ENCODE assay signal across 8 cellular contexts in genomic region chr3:5197470-5198312, GRCh38. TPM values are rescaled to one million over a fixed set of nuclear protein-coding genes. Genes with fewer than 3 reads are reported as not detected.
DNase-seq lines count a peak whose midpoint lies in the region; ATAC-seq and TF ChIP-seq lines count a peak whose summit lies in the region.

No MANE protein-coding gene starts in this region.

- H4K20me1 ChIP-seq in OCI-LY3 (ENCODE audit: insufficient read depth, low read length), result peaks cover 33% of the 10 kb centered on the region

- DNase-seq in activated CD4-positive, alpha-beta T cell treated with anti-CD3 and anti-CD28 coated beads for 36 hours, result peak; percentile 70
- DNase-seq in activated CD4-positive, alpha-beta T cell treated with anti-CD3 and anti-CD28 coated beads for 1 hour, result no peak
- DNase-seq in central memory CD8-positive, alpha-beta T cell (ENCODE audit: low spot score in 2 of 2), result no peak
- DNase-seq in progenitor cell of endocrine pancreas (ENCODE audit: low spot score, unreplicated experiment) (no peak), islet precursor cell (no peak), glomerular visceral epithelial cell (ENCODE audit: extremely low spot score) (no peak)

- no peaks in the 10 kb centered on the region for H3K9me3 ChIP-seq in OCI-LY3 (ENCODE audit: insufficient read depth, low read length)

- H3K4me3 Mint-ChIP-seq in activated CD4-positive, alpha-beta T cell treated with anti-CD3 and anti-CD28 coated beads for 36 hours, result peak overlapping the region; percentile 68
- H3K4me3 Mint-ChIP-seq in central memory CD8-positive, alpha-beta T cell, result peak overlapping the region; percentile 70
- H3K4me3 Mint-ChIP-seq in progenitor cell of endocrine pancreas (ENCODE audit: low read depth), result no peak overlapping the region

- peaks cover 2% of the 10 kb centered on the region for H3K9me3 Mint-ChIP-seq in activated CD4-positive, alpha-beta T cell treated with anti-CD3 and anti-CD28 coated beads for 36 hours (ENCODE audit: low read depth)
- H3K9me3 Mint-ChIP-seq in central memory CD8-positive, alpha-beta T cell, result no peaks in the 10 kb centered on the region
- no peaks in the 10 kb centered on the region for H3K9me3 Mint-ChIP-seq in progenitor cell of endocrine pancreas (ENCODE audit: low read depth)

- H3K79me2 ChIP-seq in OCI-LY3 (ENCODE audit: low read length), result peaks cover 98% of the 10 kb centered on the region

- POLR2A ChIA-PET in activated CD4-positive, alpha-beta T cell treated with anti-CD3 and anti-CD28 coated beads for 36 hours (lab: Charles Lee), result interaction anchor here (0.7 to 3.0 kb wide), 10 partner anchors 8 to 590 kb away, joined by 3 to 46 read pairs (median 6); partner anchors contain the start of genes ARL8B, BHLHE40 and EDEM1

- peaks cover 93% of the 10 kb centered on the region for H3K36me3 Mint-ChIP-seq in activated CD4-positive, alpha-beta T cell treated with anti-CD3 and anti-CD28 coated beads for 36 hours (ENCODE audit: low read depth)
- H3K36me3 Mint-ChIP-seq in central memory CD8-positive, alpha-beta T cell (ENCODE audit: insufficient read depth), result peaks cover 59% of the 10 kb centered on the region
- peaks cover 30% of the 10 kb centered on the region for H3K36me3 Mint-ChIP-seq in progenitor cell of endocrine pancreas (ENCODE audit: insufficient read depth)

- H2AFZ ChIP-seq in OCI-LY3 (ENCODE audit: low read depth, low read length), result no peak overlapping the region

- peak; percentile 63 for ATAC-seq in activated CD4-positive, alpha-beta T cell treated with anti-CD3 and anti-CD28 coated beads for 36 hours
- ATAC-seq in HG02840 (IDR thresholded peaks at IDR 0.05; ENCODE audit: low FRiP score, unreplicated experiment), result peak; percentile 69
- peak; percentile 80 for ATAC-seq in central memory CD8-positive, alpha-beta T cell (replicated peaks; ENCODE audit: extremely low read depth, poor library complexity, severe bottlenecking)

- H3K27me3 ChIP-seq in OCI-LY3 (ENCODE audit: low read depth, low read length), result no peaks in the 10 kb centered on the region

- H3K4me3 ChIP-seq in OCI-LY3 (ENCODE audit: low read length), result peak overlapping the region; percentile 42

- peak overlapping the region; percentile 98 for H3K27ac Mint-ChIP-seq in activated CD4-positive, alpha-beta T cell treated with anti-CD3 and anti-CD28 coated beads for 36 hours
- H3K27ac Mint-ChIP-seq in central memory CD8-positive, alpha-beta T cell (ENCODE audit: low read depth), result peak overlapping the region; percentile 86
- H3K27ac Mint-ChIP-seq in progenitor cell of endocrine pancreas, result peak overlapping the region; percentile 29

- H3K27me3 Mint-ChIP-seq in activated CD4-positive, alpha-beta T cell treated with anti-CD3 and anti-CD28 coated beads for 36 hours, result no peaks in the 10 kb centered on the region
- no peaks in the 10 kb centered on the region for H3K27me3 Mint-ChIP-seq in central memory CD8-positive, alpha-beta T cell
- H3K27me3 Mint-ChIP-seq in progenitor cell of endocrine pancreas, result no peaks in the 10 kb centered on the region

- peak overlapping the region; percentile 85 for H3K4me2 ChIP-seq in OCI-LY3 (ENCODE audit: low read length)

- peaks cover 89% of the 10 kb centered on the region for H3K4me1 Mint-ChIP-seq in activated CD4-positive, alpha-beta T cell treated with anti-CD3 and anti-CD28 coated beads for 36 hours
- peaks cover 66% of the 10 kb centered on the region for H3K4me1 Mint-ChIP-seq in central memory CD8-positive, alpha-beta T cell
- peaks cover 8% of the 10 kb centered on the region for H3K4me1 Mint-ChIP-seq in progenitor cell of endocrine pancreas (ENCODE audit: low read depth)

- TF ChIP-seq CTCF in OCI-LY3 (IDR thresholded peaks at IDR 0.05; ENCODE audit: low read depth, low read length) (no peak), progenitor cell of endocrine pancreas (IDR thresholded peaks at IDR 0.05; ENCODE audit: unreplicated experiment) (no peak)

- H3K9ac ChIP-seq in OCI-LY3 (ENCODE audit: low read length), result peak overlapping the region; percentile 70

- H3K27ac ChIP-seq in OCI-LY3 (ENCODE audit: low read length), result peak overlapping the region; percentile 98

- H3K4me1 ChIP-seq in OCI-LY3 (ENCODE audit: low read length), result peaks cover 78% of the 10 kb centered on the region

- peaks cover 65% of the 10 kb centered on the region for H3K36me3 ChIP-seq in OCI-LY3 (replicated peaks; ENCODE audit: low read depth, low read length)

- intact Hi-C loops in activated CD4-positive, alpha-beta T cell treated with anti-CD3 and anti-CD28 coated beads for 36 hours (cut with DNase I, micrococcal nuclease), result loop anchor here (1.0 to 10.0 kb wide), 14 partner anchors 8 to 785 kb away; partner anchors contain the start of genes ARL8B (in 2 of the 2), BHLHE40 (in 1 of the 2), EDEM1 (in 1 of the 2) and ITPR1 (in 1 of the 2)

- CTCF ChIA-PET in activated CD4-positive, alpha-beta T cell treated with anti-CD3 and anti-CD28 coated beads for 36 hours (lab: Charles Lee), result interaction anchor here (0.7 to 3.4 kb wide), 6 partner anchors 11 to 175 kb away, joined by 3 to 26 read pairs (median 8); partner anchors contain the start of gene EDEM1

RNA-seq across cellular contexts. Expression of gene EDEM1, which starts 10.2 kb away (rescaled TPM):
- 100 to 1,000 TPM; 105 to 175 TPM for total RNA-seq in activated CD4-positive, alpha-beta T cell treated with anti-CD3 and anti-CD28 coated beads for 36 hours
- total RNA-seq in progenitor cell of endocrine pancreas, result 24.1 and 25.4 TPM in 2 replicates

Comparison
In these comparisons a context has a peak if more than half of its experiments do, and no peak if none do; other contexts are left out.
1. H3K27ac Mint-ChIP-seq: peak in every context shown above with its lines; median percentile 98 in activated CD4-positive, alpha-beta T cell treated with anti-CD3 and anti-CD28 coated beads for 36 hours; 86 in central memory CD8-positive, alpha-beta T cell; 29 in progenitor cell of endocrine pancreas.